ENCODE assay signal across 8 cellular contexts in genomic region chr4:22712105-22712504, GRCh38. TPM values are rescaled to one million over a fixed set of nuclear protein-coding genes. Genes with fewer than 3 reads are reported as not detected.
"Had no signal": no experiment of that assay in that cellular context is flagged by ENCODE, and none has a peak within 500 bp of the region (broad histone marks: within the 10 kb centered on the region; RNA-seq: fewer than 3 reads in every experiment).

No MANE protein-coding gene starts in this region.

- H3K4me2 ChIP-seq: GM23338 had no signal

- DNase-seq: H9, HCEC 1CT had no signal

- FAIRE-seq: H1, H54, HTR-8/SVneo had no signal

- H3K4me3 ChIP-seq: GM23338 had no signal

- ATAC-seq: GM23338 had no signal

RNA-seq across cellular contexts. Expression of gene GBA3, which starts 19.4 kb away (rescaled TPM):
- total RNA-seq: GM23338, H1, H9, HT-29 had no signal
- polyA plus RNA-seq: GM23338, H1, IgD-negative memory B cell had no signal
